ENCODE assay signal across 8 cellular contexts in genomic region chr11:74171630-74172465, GRCh38. TPM values are rescaled to one million over a fixed set of nuclear protein-coding genes. Genes with fewer than 3 reads are reported as not detected.
DNase-seq lines count a peak whose midpoint lies in the region; ATAC-seq and TF ChIP-seq lines count a peak whose summit lies in the region.

No MANE protein-coding gene starts in this region.

- peak overlapping the region; percentile 88 for H3K4me3 ChIP-seq in astrocyte of the cerebellum (ENCODE audit: low read depth, low read length)
- H3K4me3 ChIP-seq in upper lobe of left lung: peak overlapping the region; percentile 80 to 86 (median 82)

- H3K36me3 ChIP-seq in upper lobe of left lung: peaks cover 0 to 15% (median 1%) of the 10 kb centered on the region in 4 donors

- TF ChIP-seq CTCF in astrocyte of the cerebellum (IDR thresholded peaks at IDR 0.05; ENCODE audit: low read depth, low read length, missing control alignments): no peak
- no peak for TF ChIP-seq CTCF in upper lobe of left lung (IDR thresholded peaks at IDR 0.05)
- no peak for TF ChIP-seq CTCF in natural killer cell (IDR thresholded peaks at IDR 0.05)

- no peak for ATAC-seq in upper lobe of left lung (ENCODE audit: low FRiP score in 2 of 2)
- ATAC-seq in natural killer cell: no peak

- peak overlapping the region; percentile 86 to 93 (median 89) for H3K27ac ChIP-seq in upper lobe of left lung

- no peak for TF ChIP-seq EP300 in upper lobe of left lung (IDR thresholded peaks at IDR 0.05)

- intact Hi-C loops in natural killer cell (cut with micrococcal nuclease): loop anchor here (2.0 to 5.0 kb wide), 3 partner anchors 190 to 393 kb away; partner anchors contain the start of genes COA4, PAAF1 and UCP2

- H3K36me3 Mint-ChIP-seq in natural killer cell: no peaks in the 10 kb centered on the region

- TF ChIP-seq POLR2A in upper lobe of left lung (IDR thresholded peaks at IDR 0.05): peak in 1 of 4 donors; percentile 4

- DNase-seq in NCI-H2107 treated with DMSO at 0.1 percent for 48 hours (lab: John Stamatoyannopoulos, UW; ENCODE audit: unreplicated experiment) (peak; percentile 20), NCI-H2107 (lab: John Stamatoyannopoulos, UW) (no peak), astrocyte of the cerebellum (ENCODE audit: low read depth) (no peak), left kidney (ENCODE audit: low read depth, low spot score) (peak; percentile 1), upper lobe of left lung (no peak), COLO829 (ENCODE audit: low spot score) (no peak), NCI-H446 treated with DMSO at 0.1 percent for 48 hours (lab: John Stamatoyannopoulos, UW) (no peak), natural killer cell (no peak)

- H3K9me3 ChIP-seq in upper lobe of left lung: no peaks in the 10 kb centered on the region

- H3K27me3 ChIP-seq in upper lobe of left lung: no peaks in the 10 kb centered on the region

- no peak overlapping the region for H3K4me3 Mint-ChIP-seq in natural killer cell

- H3K4me1 Mint-ChIP-seq in natural killer cell: peaks cover 4 to 6% of the 10 kb centered on the region in 2 donors

- peaks cover 21 to 30% (median 24%) of the 10 kb centered on the region in 4 donors for H3K4me1 ChIP-seq in upper lobe of left lung

- no peak overlapping the region for H3K27ac Mint-ChIP-seq in natural killer cell

- no peaks in the 10 kb centered on the region for H3K9me3 Mint-ChIP-seq in natural killer cell

- in situ Hi-C loops in astrocyte of the cerebellum (cut with HindIII; ENCODE audit: low sequenced_read_pairs): loop anchor here (5.0 kb wide), 1 partner anchor 100 kb away; no protein-coding TSS in a partner anchor

- H3K27me3 Mint-ChIP-seq in natural killer cell (ENCODE audit: low read depth in 2 of 2): no peaks in the 10 kb centered on the region

- 13 to 14% methylated on average over 10 of the region's 10 CpGs for WGBS in upper lobe of left lung, 2 donors

RNA-seq across cellular contexts. Expression of gene PPME1, which starts 0.8 kb away (rescaled TPM):
- total RNA-seq in upper lobe of left lung (10 to 100 TPM; 13.9 to 36.9 (median 29.5) TPM), natural killer cell (10 to 100 TPM; 15.6 to 18.5 (median 16.9) TPM)

RNA-seq across cellular contexts. Expression of gene C2CD3, which starts 1.0 kb away (rescaled TPM):
- total RNA-seq in upper lobe of left lung (10 to 100 TPM; 21.4 to 55.5 (median 26.6) TPM), natural killer cell (10 to 100 TPM; 55.0 to 67.6 (median 58.1) TPM)

Comparison
In these comparisons a context has a peak if more than half of its experiments do, and no peak if none do; other contexts are left out.
1. DNase-seq: peak in NCI-H2107 treated with DMSO at 0.1 percent for 48 hours (single experiment) and left kidney (single experiment); none in NCI-H2107 (single experiment), astrocyte of the cerebellum (single experiment), upper lobe of left lung (0 of 2), COLO829 (single experiment), NCI-H446 treated with DMSO at 0.1 percent for 48 hours (single experiment) and natural killer cell (single experiment).